ENCODE assay signal across 18 cellular contexts in the genomic region with DNA sequence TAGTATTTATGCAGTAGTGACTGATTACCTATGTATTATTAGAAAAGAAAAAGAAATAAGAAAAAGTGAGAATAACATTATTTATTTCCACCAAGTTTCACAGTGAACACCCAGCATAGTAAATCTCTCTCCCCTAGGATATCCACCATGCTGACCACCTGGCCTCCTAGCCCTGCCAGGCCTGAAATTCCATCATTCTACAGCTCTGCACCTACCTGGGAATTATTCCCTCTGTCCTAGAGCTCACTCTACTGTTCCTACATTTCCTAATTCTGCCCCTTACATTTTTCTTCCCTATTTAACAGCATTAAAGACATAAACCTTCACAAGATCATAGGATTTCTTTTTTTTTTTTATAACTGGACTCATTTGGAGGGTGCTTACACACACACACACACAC.
DNase-seq lines count a peak whose midpoint lies in the region; ATAC-seq and TF ChIP-seq lines count a peak whose summit lies in the region.
"Had no signal": no experiment of that assay in that cellular context is flagged by ENCODE, and none has a peak within 500 bp of the region (broad histone marks: within the 10 kb centered on the region; RNA-seq: fewer than 3 reads in every experiment).

No MANE protein-coding gene starts in this region.

- H3K36me3 Mint-ChIP-seq in GM23338 (ENCODE audit: low read depth) (peaks cover 4% of the 10 kb centered on the region; the same call in 1 of the 3 replicates), neural crest cell (ENCODE audit: low read depth) (no peaks in the 10 kb centered on the region)
- H3K36me3 Mint-ChIP-seq in naive thymus-derived CD8-positive, alpha-beta T cell: no peaks in the 10 kb centered on the region
- H3K36me3 Mint-ChIP-seq: CD4-positive, CD25-positive, alpha-beta regulatory T cell had no signal

- H3K27me3 Mint-ChIP-seq in GM23338 (ENCODE audit: insufficient read depth, low read depth, poor library complexity) (no peaks in the 10 kb centered on the region), neural crest cell (ENCODE audit: low read depth) (no peaks in the 10 kb centered on the region)
- no peaks in the 10 kb centered on the region for H3K27me3 Mint-ChIP-seq in naive thymus-derived CD8-positive, alpha-beta T cell

- H3K36me3 ChIP-seq in GM23338 (ENCODE audit: insufficient read depth): no peaks in the 10 kb centered on the region
- H3K36me3 ChIP-seq: BE2C, SJSA1 had no signal

- 0 out of 2 replicates have a peak, but pooled peaks cover 4% of the 10 kb centered on the region for H3K79me2 ChIP-seq in GM23338 (replicated peaks; ENCODE audit: insufficient read depth)

- ATAC-seq in GM23338: peak; percentile 65
- ATAC-seq in naive thymus-derived CD8-positive, alpha-beta T cell: no peak
- ATAC-seq: Right ventricle myocardium inferior had no signal

- H3K27ac ChIP-seq in C4-2B (no peak overlapping the region), GM23338 (ENCODE audit: low read depth) (no peak overlapping the region)
- H3K27ac ChIP-seq: SJSA1 had no signal

- no peaks in the 10 kb centered on the region for H3K9me2 ChIP-seq in GM23338 (ENCODE audit: insufficient read depth)

- no peak overlapping the region for H3K27ac Mint-ChIP-seq in GM23338
- H3K27ac Mint-ChIP-seq in neural crest cell (ENCODE audit: unreplicated experiment): no peak overlapping the region
- no peak overlapping the region for H3K27ac Mint-ChIP-seq in naive thymus-derived CD8-positive, alpha-beta T cell
- H3K27ac Mint-ChIP-seq: CD4-positive, CD25-positive, alpha-beta regulatory T cell; HFFc6 had no signal

- H3K27me3 ChIP-seq in GM23338 (ENCODE audit: insufficient read depth): no peaks in the 10 kb centered on the region
- H3K27me3 ChIP-seq: SJSA1 had no signal

- no peak overlapping the region for H3K4me2 ChIP-seq in GM23338

- TF ChIP-seq CTCF in C4-2B (conservative IDR thresholded peaks at IDR 0.05): 0 out of 2 replicates have a peak, but pooled peaks have one; percentile 4
- TF ChIP-seq CTCF in GM23338 (conservative IDR thresholded peaks at IDR 0.05; ENCODE audit: low read depth in 2 of 2): no peak; a peak in 1 of 4 replicates
- no peak for TF ChIP-seq CTCF in neural crest cell (conservative IDR thresholded peaks at IDR 0.05)

- DNase-seq in GM23338 (ENCODE audit: low spot score) (no peak), cerebellum (ENCODE audit: low spot score) (peak; percentile 31), neural crest cell (ENCODE audit: low read depth, low spot score) (no peak), NCI-H187 (lab: John Stamatoyannopoulos, UW) (no peak)
- DNase-seq in naive thymus-derived CD8-positive, alpha-beta T cell: no peak
- no peak for DNase-seq in NK-92 treated with Interleukin-12 subunit alpha and Interleukin-12 subunit beta, amount 100 ng/mL, for 24 hours (lab: John Stamatoyannopoulos, UW)
- DNase-seq: Caco-2; CD4-positive, CD25-positive, alpha-beta regulatory T cell; DMS 273 treated with DMSO at 0.1 percent for 48 hours; GF-D8; H9; HFFc6; Karpas-422; NCI-H345 had no signal

- POLR2A ChIA-PET in naive thymus-derived CD8-positive, alpha-beta T cell (lab: Charles Lee): interaction anchor here (0.6 kb wide), 1 partner anchor 33 kb away, joined by 3 read pairs; no protein-coding TSS in a partner anchor

- no peaks in the 10 kb centered on the region for H3F3A ChIP-seq in GM23338 (replicated peaks; ENCODE audit: low read depth)

- H3K4me1 Mint-ChIP-seq in GM23338 (peaks cover 5% of the 10 kb centered on the region; the same call in 1 of the 3 replicates), neural crest cell (peaks cover 20% of the 10 kb centered on the region)
- no peaks in the 10 kb centered on the region for H3K4me1 Mint-ChIP-seq in naive thymus-derived CD8-positive, alpha-beta T cell
- H3K4me1 Mint-ChIP-seq: CD4-positive, CD25-positive, alpha-beta regulatory T cell had no signal

- H3K4me3 Mint-ChIP-seq in GM23338 (no peak overlapping the region), neural crest cell (peak overlapping the region; percentile 42)
- no peak overlapping the region for H3K4me3 Mint-ChIP-seq in naive thymus-derived CD8-positive, alpha-beta T cell
- H3K4me3 Mint-ChIP-seq: CD4-positive, CD25-positive, alpha-beta regulatory T cell had no signal

- H3K4me3 ChIP-seq in GM23338: no peak overlapping the region

- no peaks in the 10 kb centered on the region for H4K20me1 ChIP-seq in GM23338 (replicated peaks; ENCODE audit: insufficient read depth)

- H3K4me1 ChIP-seq in GM23338 (ENCODE audit: insufficient read depth): peaks cover 5% of the 10 kb centered on the region
- H3K4me1 ChIP-seq: BE2C, Caco-2, SJSA1 had no signal

- H3K9me3 Mint-ChIP-seq in GM23338 (peaks cover 12% of the 10 kb centered on the region; the same call in 2 of the 3 replicates), neural crest cell (no peaks in the 10 kb centered on the region)
- H3K9me3 Mint-ChIP-seq in naive thymus-derived CD8-positive, alpha-beta T cell: peaks cover 0 to 5% (median 0%) of the 10 kb centered on the region in 9 donors

- peak overlapping the region; percentile 88 for H2AFZ ChIP-seq in GM23338

TF ChIP-seq in GM23338, 12 proteins besides CTCF, POLR2A, EP300 and RAD21 (continues in another document):
- TF ChIP-seq EZH2phosphoT487 (IDR thresholded peaks at IDR 0.05; ENCODE audit: unreplicated experiment) (no peak), JUNB (IDR thresholded peaks at IDR 0.05; ENCODE audit: unreplicated experiment) (no peak), STAT1 (IDR thresholded peaks at IDR 0.05; ENCODE audit: unreplicated experiment) (no peak)
- TF ChIP-seq, protein P1, sequence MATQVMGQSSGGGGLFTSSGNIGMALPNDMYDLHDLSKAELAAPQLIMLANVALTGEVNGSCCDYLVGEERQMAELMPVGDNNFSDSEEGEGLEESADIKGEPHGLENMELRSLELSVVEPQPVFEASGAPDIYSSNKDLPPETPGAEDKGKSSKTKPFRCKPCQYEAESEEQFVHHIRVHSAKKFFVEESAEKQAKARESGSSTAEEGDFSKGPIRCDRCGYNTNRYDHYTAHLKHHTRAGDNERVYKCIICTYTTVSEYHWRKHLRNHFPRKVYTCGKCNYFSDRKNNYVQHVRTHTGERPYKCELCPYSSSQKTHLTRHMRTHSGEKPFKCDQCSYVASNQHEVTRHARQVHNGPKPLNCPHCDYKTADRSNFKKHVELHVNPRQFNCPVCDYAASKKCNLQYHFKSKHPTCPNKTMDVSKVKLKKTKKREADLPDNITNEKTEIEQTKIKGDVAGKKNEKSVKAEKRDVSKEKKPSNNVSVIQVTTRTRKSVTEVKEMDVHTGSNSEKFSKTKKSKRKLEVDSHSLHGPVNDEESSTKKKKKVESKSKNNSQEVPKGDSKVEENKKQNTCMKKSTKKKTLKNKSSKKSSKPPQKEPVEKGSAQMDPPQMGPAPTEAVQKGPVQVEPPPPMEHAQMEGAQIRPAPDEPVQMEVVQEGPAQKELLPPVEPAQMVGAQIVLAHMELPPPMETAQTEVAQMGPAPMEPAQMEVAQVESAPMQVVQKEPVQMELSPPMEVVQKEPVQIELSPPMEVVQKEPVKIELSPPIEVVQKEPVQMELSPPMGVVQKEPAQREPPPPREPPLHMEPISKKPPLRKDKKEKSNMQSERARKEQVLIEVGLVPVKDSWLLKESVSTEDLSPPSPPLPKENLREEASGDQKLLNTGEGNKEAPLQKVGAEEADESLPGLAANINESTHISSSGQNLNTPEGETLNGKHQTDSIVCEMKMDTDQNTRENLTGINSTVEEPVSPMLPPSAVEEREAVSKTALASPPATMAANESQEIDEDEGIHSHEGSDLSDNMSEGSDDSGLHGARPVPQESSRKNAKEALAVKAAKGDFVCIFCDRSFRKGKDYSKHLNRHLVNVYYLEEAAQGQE (IDR thresholded peaks at IDR 0.05; ENCODE audit: unreplicated experiment): no peak
- TF ChIP-seq, protein P2, sequence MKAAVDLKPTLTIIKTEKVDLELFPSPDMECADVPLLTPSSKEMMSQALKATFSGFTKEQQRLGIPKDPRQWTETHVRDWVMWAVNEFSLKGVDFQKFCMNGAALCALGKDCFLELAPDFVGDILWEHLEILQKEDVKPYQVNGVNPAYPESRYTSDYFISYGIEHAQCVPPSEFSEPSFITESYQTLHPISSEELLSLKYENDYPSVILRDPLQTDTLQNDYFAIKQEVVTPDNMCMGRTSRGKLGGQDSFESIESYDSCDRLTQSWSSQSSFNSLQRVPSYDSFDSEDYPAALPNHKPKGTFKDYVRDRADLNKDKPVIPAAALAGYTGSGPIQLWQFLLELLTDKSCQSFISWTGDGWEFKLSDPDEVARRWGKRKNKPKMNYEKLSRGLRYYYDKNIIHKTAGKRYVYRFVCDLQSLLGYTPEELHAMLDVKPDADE (IDR thresholded peaks at IDR 0.05): no peak
